ENCODE assay signal across 1 cellular context in genomic region chr20:46689082-46689753, GRCh38.
A peak's percentile ranks its signal among the peaks of the same experiment; 100 is the strongest.
TF ChIP-seq lines count a peak whose summit lies in the region.

TSS of gene TP53RK (minus strand) at chr20:46689444. CDS start at chr20:46689414, 30 bp downstream.

TF ChIP-seq in WTC11, 78 proteins besides CTCF, POLR2A, EP300 and RAD21 (continued from another document and continues in another):
- TF ChIP-seq ELF4 (CRISPR knock-in tag; IDR thresholded peaks at IDR 0.05; ENCODE audit: low read depth): 0 out of 2 replicates have a peak, but pooled peaks have one; percentile 42
- TF ChIP-seq NR1H2 (CRISPR knock-in tag; IDR thresholded peaks at IDR 0.05): no peak
- TF ChIP-seq ZBTB21 (CRISPR knock-in tag; IDR thresholded peaks at IDR 0.05; ENCODE audit: borderline replicate concordance): no peak
- TF ChIP-seq ZSCAN18 (CRISPR knock-in tag; IDR thresholded peaks at IDR 0.05): no peak
- peak; percentile 46 for TF ChIP-seq GABPB1 (CRISPR knock-in tag; IDR thresholded peaks at IDR 0.05)
- TF ChIP-seq ZNF232 (CRISPR knock-in tag; IDR thresholded peaks at IDR 0.05): 0 out of 2 replicates have a peak, but pooled peaks have one; percentile 19
- no peak for TF ChIP-seq ZNF281 (CRISPR knock-in tag; IDR thresholded peaks at IDR 0.05)
- no peak for TF ChIP-seq NFATC4 (CRISPR knock-in tag; IDR thresholded peaks at IDR 0.05)
- no peak for TF ChIP-seq ATF1 (CRISPR knock-in tag; IDR thresholded peaks at IDR 0.05)
- TF ChIP-seq USF1 (CRISPR knock-in tag; IDR thresholded peaks at IDR 0.05): peak; percentile 23; the same call in 1 of the 2 replicates
- no peak for TF ChIP-seq ZNF512 (CRISPR knock-in tag; IDR thresholded peaks at IDR 0.05; ENCODE audit: borderline replicate concordance)
- no peak for TF ChIP-seq ATF3 (CRISPR knock-in tag; conservative IDR thresholded peaks at IDR 0.05)
- TF ChIP-seq CBFB (CRISPR knock-in tag; IDR thresholded peaks at IDR 0.05; ENCODE audit: low read depth): 0 out of 2 replicates have a peak, but pooled peaks have one; percentile 61
- no peak for TF ChIP-seq PRDM15 (CRISPR knock-in tag; IDR thresholded peaks at IDR 0.05)
- TF ChIP-seq AFF4 (CRISPR knock-in tag; IDR thresholded peaks at IDR 0.05; ENCODE audit: borderline replicate concordance): peak; percentile 46; the same call in 1 of the 2 replicates
- TF ChIP-seq ETV6 (CRISPR knock-in tag; IDR thresholded peaks at IDR 0.05): no peak
- TF ChIP-seq ZMAT4 (CRISPR knock-in tag; IDR thresholded peaks at IDR 0.05): no peak
- TF ChIP-seq ESRRA (CRISPR knock-in tag; IDR thresholded peaks at IDR 0.05; ENCODE audit: borderline replicate concordance): peak; percentile 58; the same call in 1 of the 2 replicates
- no peak for TF ChIP-seq ZNF425 (CRISPR knock-in tag; conservative IDR thresholded peaks at IDR 0.05)
- no peak for TF ChIP-seq RELA (CRISPR knock-in tag; IDR thresholded peaks at IDR 0.05; ENCODE audit: borderline replicate concordance)
- peak; percentile 87 for TF ChIP-seq FOXK1 (CRISPR knock-in tag; IDR thresholded peaks at IDR 0.05)
- TF ChIP-seq OVOL2 (CRISPR knock-in tag; IDR thresholded peaks at IDR 0.05; ENCODE audit: borderline replicate concordance): no peak
- no peak for TF ChIP-seq JAZF1 (CRISPR knock-in tag; IDR thresholded peaks at IDR 0.05)
- TF ChIP-seq SP1 (CRISPR knock-in tag; conservative IDR thresholded peaks at IDR 0.05): peak; percentile 21; the same call in 1 of the 2 replicates
- no peak for TF ChIP-seq IRF1 (CRISPR knock-in tag; IDR thresholded peaks at IDR 0.05)
- TF ChIP-seq E2F1 (CRISPR knock-in tag; IDR thresholded peaks at IDR 0.05): no peak
- no peak for TF ChIP-seq TEAD4 (CRISPR knock-in tag; IDR thresholded peaks at IDR 0.05)
- TF ChIP-seq USF2 (CRISPR knock-in tag; IDR thresholded peaks at IDR 0.05): peak; percentile 59; the same call in 1 of the 2 replicates
- no peak for TF ChIP-seq FOXJ3 (CRISPR knock-in tag; IDR thresholded peaks at IDR 0.05; ENCODE audit: borderline replicate concordance)
- TF ChIP-seq FOXP4 (CRISPR knock-in tag; IDR thresholded peaks at IDR 0.05): peak; percentile 68; the same call in 1 of the 2 replicates
- TF ChIP-seq NR2C2 (CRISPR knock-in tag; IDR thresholded peaks at IDR 0.05): no peak
